8 cellular contexts compared by ENCODE assay signal in the genomic region with DNA sequence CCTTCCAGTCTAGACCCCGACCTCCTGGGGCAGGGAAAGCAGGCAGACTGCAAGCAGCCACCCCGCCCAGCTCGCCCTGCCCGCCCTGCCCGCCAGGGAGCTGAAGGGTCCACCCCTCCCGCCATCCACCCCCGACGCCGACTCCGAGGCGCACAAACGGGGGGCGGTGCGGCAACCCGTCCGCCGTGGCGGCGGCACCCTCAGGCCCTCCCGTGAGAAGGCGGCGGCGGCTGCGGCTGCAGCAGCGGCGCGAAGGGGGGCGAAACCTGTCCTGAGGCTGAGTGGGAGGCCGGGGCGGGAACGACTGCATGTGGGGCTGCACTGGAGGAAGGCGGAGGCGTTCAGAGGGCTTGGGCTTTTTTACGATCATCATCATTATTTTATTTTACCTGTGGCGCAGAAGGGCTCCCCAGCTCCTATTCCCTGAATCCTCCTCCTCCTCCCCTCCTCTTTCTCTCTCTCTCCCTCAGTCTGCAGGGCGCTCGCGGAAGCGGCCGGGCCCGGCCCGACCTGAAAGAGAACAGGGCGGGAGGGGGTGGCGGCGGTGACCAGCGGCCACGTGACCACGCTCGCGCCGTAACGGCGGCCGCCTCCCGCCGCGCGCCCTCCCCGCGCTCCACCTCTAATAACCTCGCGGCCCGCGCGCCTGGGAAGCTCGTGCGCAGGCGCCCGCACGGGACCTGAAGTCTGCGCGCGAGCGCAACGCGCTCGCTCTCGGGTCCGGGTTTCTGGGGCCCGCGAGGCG. TPM values are rescaled to one million over a fixed set of nuclear protein-coding genes. Genes with fewer than 3 reads are reported as not detected.
DNase-seq lines count a peak whose midpoint lies in the region; FAIRE-seq and TF ChIP-seq lines count a peak whose summit lies in the region.

Gene TBC1D5 (minus strand): TSS at position 540 of the 745 bp plus-strand sequence. CDS start 234,061 bp downstream, outside the sequence.

- no peaks in the 10 kb centered on the region for H3F3A ChIP-seq in Loucy (ENCODE audit: low read depth)

- H4K20me1 ChIP-seq in Loucy (ENCODE audit: insufficient read depth, low read length, poor library complexity, severe bottlenecking), result peaks cover 30% of the 10 kb centered on the region

- H2AFZ ChIP-seq in Loucy (ENCODE audit: low read length), result peak within 1 kb of the TSS; percentile 95

- H3K4me3 ChIP-seq in Loucy (ENCODE audit: low read length, poor library complexity, severe bottlenecking) (peak within 1 kb of the TSS; percentile 84), SJCRH30 (peak within 1 kb of the TSS; percentile 81), suprapubic skin (peak within 1 kb of the TSS; percentile 95)

- H3K79me2 ChIP-seq in Loucy (ENCODE audit: insufficient read depth, low read length), result peaks cover 49% of the 10 kb centered on the region

- no peak for TF ChIP-seq EP300 in suprapubic skin (IDR thresholded peaks at IDR 0.05)

- H3K36me3 ChIP-seq in Loucy (ENCODE audit: insufficient read depth, low read length), result no peaks in the 10 kb centered on the region
- no peaks in the 10 kb centered on the region; the same call in 1 of the 2 replicates for H3K36me3 ChIP-seq in SJCRH30
- no peaks in the 10 kb centered on the region for H3K36me3 ChIP-seq in suprapubic skin

- peak within 1 kb of the TSS; percentile 99 for H3K4me2 ChIP-seq in Loucy (ENCODE audit: low read depth, low read length, poor library complexity, severe bottlenecking)

- H3K9ac ChIP-seq in Loucy (ENCODE audit: low read depth, low read length, poor library complexity, severe bottlenecking), result peak within 1 kb of the TSS; percentile 97

- TF ChIP-seq POLR2A in H54 (IDR thresholded peaks at IDR 0.05; ENCODE audit: low read depth, low read length), result peak; percentile 70
- TF ChIP-seq POLR2A in suprapubic skin (IDR thresholded peaks at IDR 0.05), result peak; percentile 35 to 71

- H3K27ac ChIP-seq in SJCRH30 (peak within 1 kb of the TSS; percentile 94), suprapubic skin (peak within 1 kb of the TSS; percentile 99)

- WGBS in suprapubic skin, result 0% methylated on average over 32 of the region's 82 CpGs

- H3K9me3 ChIP-seq in Loucy (ENCODE audit: insufficient read depth, low read depth, low read length), result no peaks in the 10 kb centered on the region
- no peaks in the 10 kb centered on the region for H3K9me3 ChIP-seq in SJCRH30 (replicated peaks)
- H3K9me3 ChIP-seq in suprapubic skin, result no peaks in the 10 kb centered on the region

- TF ChIP-seq CTCF in Loucy (conservative IDR thresholded peaks at IDR 0.05; ENCODE audit: low read length) (no peak), suprapubic skin (IDR thresholded peaks at IDR 0.05) (peak in 1 of 2 donors; percentile 4)

- DNase-seq in ELR (ENCODE audit: low read depth) (peak; percentile 75), H54 (ENCODE audit: insufficient read length, low spot score) (peak; percentile 87), SJCRH30 (peak; percentile 87 to 97), frontal cortex (ENCODE audit: low spot score in 2 of 2) (peak; percentile 64 to 92), non-pigmented ciliary epithelial cell (ENCODE audit: low read depth) (peak; percentile 1), suprapubic skin (ENCODE audit: low spot score in 2 of 2) (peak; percentile 86 to 96)
- peak; percentile 84 for DNase-seq in activated gamma-delta T cell treated with anti-CD3 and anti-CD28 coated beads, Interleukin-2, amount 50 U/mL, for 16 hours (ENCODE audit: low read depth)

- peaks cover 58% of the 10 kb centered on the region for H3K4me1 ChIP-seq in Loucy (ENCODE audit: insufficient read depth, low read length, poor library complexity, severe bottlenecking)
- peaks cover 12% of the 10 kb centered on the region for H3K4me1 ChIP-seq in SJCRH30
- H3K4me1 ChIP-seq in suprapubic skin, result peaks cover 38% of the 10 kb centered on the region

- H3K27me3 ChIP-seq in Loucy (ENCODE audit: insufficient read depth, low read length, poor library complexity, severe bottlenecking) (no peaks in the 10 kb centered on the region), SJCRH30 (no peaks in the 10 kb centered on the region), suprapubic skin (no peaks in the 10 kb centered on the region)

- no peaks in the 10 kb centered on the region for H3K9me2 ChIP-seq in Loucy (replicated peaks; ENCODE audit: low read depth, low read length)

- no peak for FAIRE-seq in H54 (lab: Jason Lieb, UNC)
- no peak for FAIRE-seq in frontal cortex (lab: Jason Lieb, UNC)

RNA-seq across cellular contexts. Expression of gene TBC1D5, which starts in this region (rescaled TPM):
- 45.4 and 59.4 TPM in 2 replicates for total RNA-seq in SJCRH30 (2014; rRNA removed; shearing (Covaris generic))
- 77.5 TPM for total RNA-seq in frontal cortex
- total RNA-seq in suprapubic skin, result 10 to 100 TPM; 66.4 to 98.5 (median 79.9) TPM

Comparison
In these comparisons a context has a peak if more than half of its experiments do, and no peak if none do; other contexts are left out.
1. Peak in every context shown above with its lines: DNase-seq, H3K4me3 ChIP-seq and H3K27ac ChIP-seq.
2. DNase-seq: peak in every context shown above with its lines; median percentile 92 in SJCRH30; 91 in suprapubic skin; 87 in H54; 84 in activated gamma-delta T cell treated with anti-CD3 and anti-CD28 coated beads, Interleukin-2, amount 50 U/mL, for 16 hours; 78 in frontal cortex; 75 in ELR; 1 in non-pigmented ciliary epithelial cell.